Comparison of ENCODE assay signal across 10 cellular contexts in genomic region chr7:130144632-130145171, GRCh38.
DNase-seq lines count a peak whose midpoint lies in the region; FAIRE-seq and TF ChIP-seq lines count a peak whose summit lies in the region.
"Had no signal": no experiment of that assay in that cellular context is flagged by ENCODE, and none has a peak within 500 bp of the region (broad histone marks: within the 10 kb centered on the region; RNA-seq: fewer than 3 reads in every experiment).

No MANE protein-coding gene starts in this region.

- no peaks in the 10 kb centered on the region for H3K27me3 Mint-ChIP-seq in progenitor cell of endocrine pancreas
- H3K27me3 Mint-ChIP-seq: activated naive CD4-positive, alpha-beta T cell treated with anti-CD3 and anti-CD28 coated beads, Interleukin-2, amount 50 U/mL, for 24 hours had no signal

- H3K4me1 Mint-ChIP-seq in progenitor cell of endocrine pancreas (ENCODE audit: low read depth), result peaks cover 31% of the 10 kb centered on the region

- H3K9me3 ChIP-seq in PC-9 (ENCODE audit: insufficient read depth, low read depth), result no peaks in the 10 kb centered on the region

- TF ChIP-seq CTCF in PC-9 (conservative IDR thresholded peaks at IDR 0.05), result no peak
- no peak for TF ChIP-seq CTCF in fibroblast of mammary gland (conservative IDR thresholded peaks at IDR 0.05; ENCODE audit: control insufficient read depth, insufficient read depth, low read depth, low read length)
- no peak for TF ChIP-seq CTCF in progenitor cell of endocrine pancreas (IDR thresholded peaks at IDR 0.05; ENCODE audit: unreplicated experiment)

- POLR2A ChIA-PET in PC-9 (lab: Charles Lee; ENCODE audit: unreplicated experiment), result interaction anchor here (0.6 to 0.7 kb wide), 3 partner anchors 28 to 213 kb away, joined by 4 to 7 read pairs (median 4); no protein-coding TSS in a partner anchor

- H3F3A ChIP-seq in PC-9 (ENCODE audit: insufficient read depth, low read depth), result peaks cover 9% of the 10 kb centered on the region; the same call in 1 of the 2 replicates

- BruUV-seq in PC-9 (replicated peaks; lab: Mats Ljungman, UMichigan), result no TSS peak

- H4K20me1 ChIP-seq in PC-9 (ENCODE audit: insufficient read depth), result no peaks in the 10 kb centered on the region; the same call in 1 of the 2 replicates

- H2AFZ ChIP-seq in PC-9, result no peak overlapping the region

- CTCF ChIA-PET in PC-9 (lab: Charles Lee), result no interaction called here

- H3K27ac ChIP-seq in PC-9, result peak overlapping the region; percentile 30; the same call in 1 of the 2 replicates

- H3K4me3 ChIP-seq in PC-9 (no peak overlapping the region), fibroblast of mammary gland (ENCODE audit: control insufficient read depth, low read depth, low read length) (no peak overlapping the region)

- H3K27ac Mint-ChIP-seq in progenitor cell of endocrine pancreas, result peak overlapping the region; percentile 95
- H3K27ac Mint-ChIP-seq: activated naive CD4-positive, alpha-beta T cell treated with anti-CD3 and anti-CD28 coated beads, Interleukin-2, amount 50 U/mL, for 24 hours had no signal

- H3K9me2 ChIP-seq in PC-9 (ENCODE audit: insufficient read depth), result no peaks in the 10 kb centered on the region

- DNase-seq in PC-9 (peak; percentile 71 to 81), fibroblast of mammary gland (ENCODE audit: low read depth) (peak; percentile 48), progenitor cell of endocrine pancreas (ENCODE audit: low spot score, unreplicated experiment) (no peak), KG1 (lab: John Stamatoyannopoulos, UW) (no peak), iPS-NIHi7 (ENCODE audit: extremely low spot score) (no peak), AML-193 (lab: John Stamatoyannopoulos, UW) (no peak)
- DNase-seq in stimulated activated naive CD4-positive, alpha-beta T cell (lab: John Stamatoyannopoulos, UW), result no peak
- DNase-seq: activated CD4-positive, CD25-positive, alpha-beta regulatory T cell treated with anti-CD3 and anti-CD28 coated beads, Interleukin-2, amount 50 U/mL, for 72 hours had no signal

- H3K4me1 ChIP-seq in PC-9 (replicated peaks; ENCODE audit: insufficient read depth), result peaks cover 5% of the 10 kb centered on the region; the same call in 1 of the 2 replicates

- peak overlapping the region; percentile 34 for H3K4me2 ChIP-seq in PC-9

- H3K36me3 ChIP-seq in PC-9 (ENCODE audit: low read depth), result no peaks in the 10 kb centered on the region

- intact Hi-C loops in PC-9 (cut with micrococcal nuclease; ENCODE audit: unreplicated experiment), result no loop called here

- peak; percentile 34 for FAIRE-seq in G401.6 (lab: Jason Lieb, UNC)

- H3K4me3 Mint-ChIP-seq in progenitor cell of endocrine pancreas (ENCODE audit: low read depth), result peak overlapping the region; percentile 4
- H3K4me3 Mint-ChIP-seq: activated naive CD4-positive, alpha-beta T cell treated with anti-CD3 and anti-CD28 coated beads, Interleukin-2, amount 50 U/mL, for 24 hours had no signal

- no peaks in the 10 kb centered on the region for H3K36me3 Mint-ChIP-seq in progenitor cell of endocrine pancreas (ENCODE audit: insufficient read depth)

- no peaks in the 10 kb centered on the region for H3K79me2 ChIP-seq in PC-9 (ENCODE audit: low read depth)

- no peaks in the 10 kb centered on the region for H3K9me3 Mint-ChIP-seq in progenitor cell of endocrine pancreas (ENCODE audit: low read depth)
- H3K9me3 Mint-ChIP-seq: activated naive CD4-positive, alpha-beta T cell treated with anti-CD3 and anti-CD28 coated beads, Interleukin-2, amount 50 U/mL, for 24 hours had no signal

- H3K27me3 ChIP-seq in PC-9 (ENCODE audit: insufficient read depth, low read depth), result no peaks in the 10 kb centered on the region

Comparison
In these comparisons a context has a peak if more than half of its experiments do, and no peak if none do; other contexts are left out.
1. DNase-seq: peak in PC-9 (2 of 2) and fibroblast of mammary gland (single experiment); none in progenitor cell of endocrine pancreas (single experiment), KG1 (single experiment), stimulated activated naive CD4-positive, alpha-beta T cell (0 of 6), iPS-NIHi7 (single experiment) and AML-193 (0 of 2).